In genomic region chr17:44008205-44008909, GRCh38 we compare ENCODE assay signal across 1 cellular context.
TF ChIP-seq lines count a peak whose summit lies in the region.

No MANE protein-coding gene starts in this region.

TF ChIP-seq in IMR-90, 13 proteins besides CTCF, POLR2A, EP300 and RAD21:
- TF ChIP-seq RFX5 (IDR thresholded peaks at IDR 0.05; ENCODE audit: low read depth, low read length) (no peak), MXI1 (IDR thresholded peaks at IDR 0.05; ENCODE audit: borderline replicate concordance, low read depth, low read length) (no peak), USF2 (IDR thresholded peaks at IDR 0.05; ENCODE audit: low read depth, low read length) (no peak), CEBPB (IDR thresholded peaks at IDR 0.05; ENCODE audit: low read depth, low read length) (no peak), BHLHE40 (IDR thresholded peaks at IDR 0.05; ENCODE audit: low read depth, low read length) (no peak), NFE2L2 (IDR thresholded peaks at IDR 0.05; ENCODE audit: low read depth, low read length) (no peak), MAFK (IDR thresholded peaks at IDR 0.05; ENCODE audit: low read depth, low read length) (no peak), SMC3 (IDR thresholded peaks at IDR 0.05; ENCODE audit: low read depth, low read length) (no peak), CHD1 (IDR thresholded peaks at IDR 0.05; ENCODE audit: low read depth, low read length) (no peak), RCOR1 (IDR thresholded peaks at IDR 0.05; ENCODE audit: insufficient replicate concordance, low read length) (no peak), FOS (IDR thresholded peaks at IDR 0.05; ENCODE audit: low read depth, low read length) (no peak), ELK1 (IDR thresholded peaks at IDR 0.05; ENCODE audit: borderline replicate concordance, low read depth, low read length) (no peak), MAZ (IDR thresholded peaks at IDR 0.05; ENCODE audit: borderline replicate concordance, low read depth, low read length) (no peak)
